In genomic region chr3:122858373-122858772, GRCh38 we compare ENCODE assay signal across 10 cellular contexts.
DNase-seq lines count a peak whose midpoint lies in the region; ATAC-seq, FAIRE-seq and TF ChIP-seq lines count a peak whose summit lies in the region.
"Had no signal": no experiment of that assay in that cellular context is flagged by ENCODE, and none has a peak within 500 bp of the region (broad histone marks: within the 10 kb centered on the region; RNA-seq: fewer than 3 reads in every experiment).

No MANE protein-coding gene starts in this region.

- H2BK5ac ChIP-seq in H9 (ENCODE audit: insufficient read length, low read length), result no peak overlapping the region

- H3K27ac Mint-ChIP-seq in H9, result no peak overlapping the region
- no peak overlapping the region for H3K27ac Mint-ChIP-seq in stimulated activated memory B cell treated with anti-CD40 and anti-IgM and Interleukin-4, amounts not matched to agents 10 μg/mL and 1 μg/mL and 100 μg/mL, for 72 hours
- H3K27ac Mint-ChIP-seq: activated CD4-positive, alpha-beta T cell treated with anti-CD3 and anti-CD28 coated beads, Interleukin-2, amount 10 ng/mL, durations not matched to agents 7 days and 5 days had no signal

- H2BK12ac ChIP-seq in H9 (ENCODE audit: insufficient read length, low read depth, low read length), result no peak overlapping the region

- no peak overlapping the region for H4K91ac ChIP-seq in H9 (ENCODE audit: insufficient read length, low read depth, low read length)

- no peak overlapping the region for H2AFZ ChIP-seq in H9 (ENCODE audit: low read length)

- no peak overlapping the region for H3K18ac ChIP-seq in H9 (ENCODE audit: insufficient read length, low read depth, low read length)

- H3K4me2 ChIP-seq in H9 (ENCODE audit: insufficient read depth, insufficient read length, low read length), result no peak overlapping the region

- ATAC-seq in stimulated activated memory B cell treated with anti-CD40 and anti-IgM and Interleukin-4, amounts not matched to agents 10 μg/mL and 1 μg/mL and 100 μg/mL, for 72 hours, result no peak
- ATAC-seq in GM21529 (IDR thresholded peaks at IDR 0.05; ENCODE audit: unreplicated experiment), result no peak

- WGBS in H9 (ENCODE audit: extremely low coverage, insufficient read length, low lambda C conversion rate), result no CpG with 5 or more reads among the region's 1 CpG

- no peaks in the 10 kb centered on the region for H3K27me3 Mint-ChIP-seq in H9 (ENCODE audit: low read depth)
- H3K27me3 Mint-ChIP-seq in stimulated activated memory B cell treated with anti-CD40 and anti-IgM and Interleukin-4, amounts not matched to agents 10 μg/mL and 1 μg/mL and 100 μg/mL, for 72 hours, result no peaks in the 10 kb centered on the region
- H3K27me3 Mint-ChIP-seq: activated CD4-positive, alpha-beta T cell treated with anti-CD3 and anti-CD28 coated beads, Interleukin-2, amount 10 ng/mL, durations not matched to agents 7 days and 5 days had no signal

- no peak overlapping the region for H3K56ac ChIP-seq in H9 (ENCODE audit: insufficient read length, low read depth, low read length)

- H3K36me3 Mint-ChIP-seq in H9 (ENCODE audit: insufficient read depth in 1 of 3, low read depth in 3 of 3), result no peaks in the 10 kb centered on the region; a peak in 3 of 7 replicates
- H3K36me3 Mint-ChIP-seq in stimulated activated memory B cell treated with anti-CD40 and anti-IgM and Interleukin-4, amounts not matched to agents 10 μg/mL and 1 μg/mL and 100 μg/mL, for 72 hours, result peaks cover 17% of the 10 kb centered on the region

- no peak overlapping the region for H3K23ac ChIP-seq in H9 (ENCODE audit: insufficient read length, low read depth, low read length)

- H3K9me3 ChIP-seq in H9 (ENCODE audit: control insufficient read depth, low read depth, low read length), result no peaks in the 10 kb centered on the region
- H3K9me3 ChIP-seq: esophagus squamous epithelium had no signal

- TF ChIP-seq CTCF in H9 (conservative IDR thresholded peaks at IDR 0.05), result peak; percentile 50

- no peaks in the 10 kb centered on the region for H3K27me3 ChIP-seq in H9 (ENCODE audit: insufficient read depth, low read length)
- H3K27me3 ChIP-seq: esophagus squamous epithelium had no signal

- no peaks in the 10 kb centered on the region for H3K23me2 ChIP-seq in H9 (ENCODE audit: insufficient read length, low read depth, low read length, poor library complexity, severe bottlenecking)

- H2BK120ac ChIP-seq in H9 (ENCODE audit: low read depth, low read length, poor library complexity, severe bottlenecking), result no peak overlapping the region

- no peak overlapping the region for H4K5ac ChIP-seq in H9 (ENCODE audit: insufficient read length, low read depth, low read length)

- H3K14ac ChIP-seq in H9 (ENCODE audit: insufficient read depth, low read length), result no peak overlapping the region

- H2BK15ac ChIP-seq in H9 (ENCODE audit: low read depth, low read length), result no peak overlapping the region

- no peaks in the 10 kb centered on the region for H3K4me1 ChIP-seq in H9 (ENCODE audit: insufficient read depth, low read length)
- H3K4me1 ChIP-seq: esophagus squamous epithelium had no signal

- H3K4ac ChIP-seq in H9 (ENCODE audit: low read depth, low read length), result no peak overlapping the region

- no peak overlapping the region for H3K27ac ChIP-seq in H9 (ENCODE audit: insufficient read length, low read depth, low read length)
- H3K27ac ChIP-seq: esophagus squamous epithelium had no signal

- no peak overlapping the region for H3K9ac ChIP-seq in H9 (ENCODE audit: extremely low read depth, insufficient read length, low read length)

- intact Hi-C loops in posterior cingulate gyrus (cut with DNase I), result no loop called here

- H4K20me1 ChIP-seq in H9 (ENCODE audit: control insufficient read depth, insufficient read depth, insufficient read length), result no peaks in the 10 kb centered on the region

- peaks cover 3% of the 10 kb centered on the region in 2 experiments for H3K4me1 Mint-ChIP-seq in H9
- H3K4me1 Mint-ChIP-seq in stimulated activated memory B cell treated with anti-CD40 and anti-IgM and Interleukin-4, amounts not matched to agents 10 μg/mL and 1 μg/mL and 100 μg/mL, for 72 hours, result no peaks in the 10 kb centered on the region

- H3T11ph ChIP-seq in H9 (ENCODE audit: low read length), result no peak overlapping the region

- H2AK5ac ChIP-seq in H9 (ENCODE audit: insufficient read length, low read length), result no peak overlapping the region

- H4K8ac ChIP-seq in H9 (replicated peaks; ENCODE audit: insufficient read length, low read depth, low read length), result no peak overlapping the region

- no peaks in the 10 kb centered on the region for H3K79me2 ChIP-seq in H9 (ENCODE audit: insufficient read depth, low read length)

- FAIRE-seq in TTC549 (lab: Jason Lieb, UNC), result peak; percentile 75

- H3K4me3 Mint-ChIP-seq in H9, result no peak overlapping the region
- H3K4me3 Mint-ChIP-seq in stimulated activated memory B cell treated with anti-CD40 and anti-IgM and Interleukin-4, amounts not matched to agents 10 μg/mL and 1 μg/mL and 100 μg/mL, for 72 hours, result no peak overlapping the region
- H3K4me3 Mint-ChIP-seq: activated CD4-positive, alpha-beta T cell treated with anti-CD3 and anti-CD28 coated beads, Interleukin-2, amount 10 ng/mL, durations not matched to agents 7 days and 5 days had no signal

- DNase-seq in AG08396 (ENCODE audit: low spot score) (peak; percentile 21), H9 (no peak), inferior parietal cortex (ENCODE audit: extremely low spot score) (peak; percentile 22), posterior cingulate gyrus (no peak), cortex of kidney (lab: John Stamatoyannopoulos, UW) (no peak)
- DNase-seq: activated CD4-positive, alpha-beta T cell treated with anti-CD3 and anti-CD28 coated beads, Interleukin-2, amount 10 ng/mL, durations not matched to agents 7 days and 5 days; esophagus squamous epithelium had no signal

- no peak overlapping the region for H2BK20ac ChIP-seq in H9 (ENCODE audit: low read depth, low read length, poor library complexity, severe bottlenecking)

- no peaks in the 10 kb centered on the region for H3K9me3 Mint-ChIP-seq in H9
- H3K9me3 Mint-ChIP-seq in stimulated activated memory B cell treated with anti-CD40 and anti-IgM and Interleukin-4, amounts not matched to agents 10 μg/mL and 1 μg/mL and 100 μg/mL, for 72 hours, result no peaks in the 10 kb centered on the region
- H3K9me3 Mint-ChIP-seq: activated CD4-positive, alpha-beta T cell treated with anti-CD3 and anti-CD28 coated beads, Interleukin-2, amount 10 ng/mL, durations not matched to agents 7 days and 5 days had no signal

- no peaks in the 10 kb centered on the region for H3K79me1 ChIP-seq in H9 (ENCODE audit: insufficient read depth, low read depth, low read length, poor library complexity, severe bottlenecking)

Comparison
In these comparisons a context has a peak if more than half of its experiments do, and no peak if none do; other contexts are left out.
1. DNase-seq: peak in AG08396 (single experiment) and inferior parietal cortex (single experiment); none in H9 (single experiment), posterior cingulate gyrus (0 of 10) and cortex of kidney (single experiment).